ENCODE assay signal across 23 cellular contexts in genomic region chr22:47210112-47210657, GRCh38.
DNase-seq lines count a peak whose midpoint lies in the region; ATAC-seq lines count a peak whose summit lies in the region.
"Had no signal": no experiment of that assay in that cellular context is flagged by ENCODE, and none has a peak within 500 bp of the region (broad histone marks: within the 10 kb centered on the region; RNA-seq: fewer than 3 reads in every experiment).

No MANE protein-coding gene starts in this region.

- no peak overlapping the region for H3K4me3 Mint-ChIP-seq in activated T-helper 17 cell treated with anti-CD3 and anti-CD28 coated beads, Interleukin-2, amount 50 U/mL, for 72 hours
- H3K4me3 Mint-ChIP-seq: CD8-positive, alpha-beta T cell had no signal

- H3K4me1 Mint-ChIP-seq in activated T-helper 17 cell treated with anti-CD3 and anti-CD28 coated beads, Interleukin-2, amount 50 U/mL, for 72 hours = no peaks in the 10 kb centered on the region
- H3K4me1 Mint-ChIP-seq: IgD-negative memory B cell had no signal

- no peaks in the 10 kb centered on the region for H3K27me3 Mint-ChIP-seq in activated T-helper 17 cell treated with anti-CD3 and anti-CD28 coated beads, Interleukin-2, amount 50 U/mL, for 72 hours

- no peaks in the 10 kb centered on the region for H3K9me3 Mint-ChIP-seq in activated T-helper 17 cell treated with anti-CD3 and anti-CD28 coated beads, Interleukin-2, amount 50 U/mL, for 72 hours
- H3K9me3 Mint-ChIP-seq: CD8-positive, alpha-beta T cell; IgD-negative memory B cell had no signal

- intact Hi-C loops in posterior vena cava (cut with DNase I) = no loop called here

- no peak for ATAC-seq in left lobe of liver
- ATAC-seq in HG03108 (IDR thresholded peaks at IDR 0.05; ENCODE audit: unreplicated experiment) = no peak
- no peak for ATAC-seq in activated T-helper 17 cell treated with anti-CD3 and anti-CD28 coated beads, Interleukin-2, amount 50 U/mL, for 72 hours (replicated peaks)
- ATAC-seq: CD8-positive, alpha-beta T cell; HCT116; Panc1 had no signal

- no peak overlapping the region for H3K27ac Mint-ChIP-seq in activated T-helper 17 cell treated with anti-CD3 and anti-CD28 coated beads, Interleukin-2, amount 50 U/mL, for 72 hours
- H3K27ac Mint-ChIP-seq: CD8-positive, alpha-beta T cell had no signal

- no peaks in the 10 kb centered on the region for H3K36me3 Mint-ChIP-seq in activated T-helper 17 cell treated with anti-CD3 and anti-CD28 coated beads, Interleukin-2, amount 50 U/mL, for 72 hours (ENCODE audit: low read depth)
- H3K36me3 Mint-ChIP-seq: CD8-positive, alpha-beta T cell; IgD-negative memory B cell had no signal

- peak; percentile 1 for DNase-seq in activated CD4-positive, alpha-beta T cell treated with anti-CD3 and anti-CD28 coated beads for 1 hour
- DNase-seq in activated CD4-positive, alpha-beta T cell treated with anti-CD3 and anti-CD28 coated beads for 48 hours = no peak
- DNase-seq in AG20443 (ENCODE audit: low spot score) (peak; percentile 5), left lobe of liver (ENCODE audit: low spot score) (peak; percentile 35), posterior vena cava (ENCODE audit: low spot score) (peak; percentile 36), NCI-H446 treated with DMSO at 0.1 percent for 48 hours (lab: John Stamatoyannopoulos, UW) (no peak)
- DNase-seq: 8988T, AML-193, C1 segment of cervical spinal cord, DND-41, NCI-H1105 treated with DMSO at 0.1 percent for 48 hours, NCI-H1694, NCI-H2081, NCI-H2171, NCI-H345, NCI-H524 treated with DMSO at 0.1 percent for 48 hours, NCI-H82 had no signal

Comparison
In these comparisons a context has a peak if more than half of its experiments do, and no peak if none do; other contexts are left out.
1. DNase-seq: peak in activated CD4-positive, alpha-beta T cell treated with anti-CD3 and anti-CD28 coated beads for 1 hour (single experiment), AG20443 (single experiment), left lobe of liver (single experiment) and posterior vena cava (single experiment); none in activated CD4-positive, alpha-beta T cell treated with anti-CD3 and anti-CD28 coated beads for 48 hours (single experiment) and NCI-H446 treated with DMSO at 0.1 percent for 48 hours (single experiment).